Comparison of ENCODE assay signal across 8 cellular contexts in the genomic region with DNA sequence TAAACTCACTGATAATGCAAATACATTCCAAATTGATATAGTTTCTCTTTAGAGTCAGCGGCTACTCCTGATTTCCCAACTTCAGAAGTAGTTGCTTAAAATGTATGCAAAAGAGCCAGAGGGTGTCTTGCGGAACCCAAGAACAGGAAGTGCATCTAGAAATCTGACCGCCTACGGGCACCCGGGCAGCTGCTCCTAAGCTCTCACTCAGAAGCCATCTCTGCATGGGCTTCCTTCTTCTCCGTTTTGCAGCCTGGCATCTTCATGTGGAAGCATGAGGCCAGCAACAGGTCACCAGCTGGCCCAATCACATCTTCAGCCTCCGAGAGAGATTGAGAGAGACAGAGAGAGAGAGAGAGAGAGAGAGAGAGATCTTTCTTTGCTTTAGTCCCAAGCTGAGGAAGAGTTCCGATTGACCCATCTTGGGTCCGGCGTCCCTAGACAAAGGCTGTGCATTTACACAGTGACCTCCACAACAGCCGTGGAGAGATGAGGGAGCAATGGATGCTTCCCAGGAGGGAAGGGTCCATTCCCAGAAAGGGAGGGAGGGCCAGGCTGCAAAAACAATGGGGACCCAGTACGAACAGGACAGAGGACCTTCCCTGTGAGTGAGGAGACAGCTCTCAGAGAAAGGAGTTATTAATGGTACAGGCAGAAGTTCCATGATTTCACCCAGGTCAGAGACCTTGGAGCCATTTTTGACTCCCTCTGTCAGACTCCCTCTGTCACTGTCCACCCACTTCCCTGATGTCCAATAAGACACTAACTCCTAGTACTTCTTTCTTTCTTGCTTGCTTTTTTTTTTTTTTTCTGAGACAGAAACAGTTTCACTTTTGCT. TPM values are rescaled to one million over a fixed set of nuclear protein-coding genes. Genes with fewer than 3 reads are reported as not detected.
DNase-seq lines count a peak whose midpoint lies in the region; ATAC-seq and TF ChIP-seq lines count a peak whose summit lies in the region.

No MANE protein-coding gene starts in this region.

- peaks cover 6 to 28% of the 10 kb centered on the region in 2 donors for H3K27me3 Mint-ChIP-seq in CD8-positive, alpha-beta memory T cell
- H3K27me3 Mint-ChIP-seq in activated CD4-positive, alpha-beta T cell treated with anti-CD3 and anti-CD28 coated beads, Interleukin-2, amount 10 ng/mL, durations not matched to agents 24 days and 14 days: no peaks in the 10 kb centered on the region

- peak overlapping the region; percentile 16 for H3K4me3 ChIP-seq in CD8-positive, alpha-beta memory T cell (ENCODE audit: low read length)
- H3K4me3 ChIP-seq in mononuclear cell (ENCODE audit: low read length): peak overlapping the region; percentile 50

- H3K27ac ChIP-seq in CD8-positive, alpha-beta memory T cell (ENCODE audit: low read depth, low read length): peak overlapping the region; percentile 70

- H3K36me3 ChIP-seq in CD8-positive, alpha-beta memory T cell (ENCODE audit: insufficient read depth, low read length): no peaks in the 10 kb centered on the region

- ATAC-seq in GM19395 (IDR thresholded peaks at IDR 0.05; ENCODE audit: unreplicated experiment): peak; percentile 95
- peak; percentile 91 for ATAC-seq in HG03280 (IDR thresholded peaks at IDR 0.05; ENCODE audit: unreplicated experiment)
- ATAC-seq in SK-N-SH treated with all-trans-retinoic acid at 6 μM for 48 hours: no peak

- H3K9me3 Mint-ChIP-seq in CD8-positive, alpha-beta memory T cell: no peaks in the 10 kb centered on the region
- no peaks in the 10 kb centered on the region for H3K9me3 Mint-ChIP-seq in activated CD4-positive, alpha-beta T cell treated with anti-CD3 and anti-CD28 coated beads, Interleukin-2, amount 10 ng/mL, durations not matched to agents 24 days and 14 days

- no peaks in the 10 kb centered on the region for H3K4me1 ChIP-seq in CD8-positive, alpha-beta memory T cell (ENCODE audit: insufficient read depth, low read length)
- peaks cover 76% of the 10 kb centered on the region for H3K4me1 ChIP-seq in mononuclear cell (ENCODE audit: insufficient read depth, low read length)

- POLR2A ChIA-PET in CD8-positive, alpha-beta memory T cell (lab: Charles Lee): no interaction called here

- CTCF ChIA-PET in CD8-positive, alpha-beta memory T cell (lab: Charles Lee): interaction anchor here (1.1 to 1.6 kb wide), 2 partner anchors 18 to 28 kb away, joined by 3 to 4 read pairs; partner anchors contain the start of gene SLC30A1

- no peaks in the 10 kb centered on the region for H3K9me3 ChIP-seq in CD8-positive, alpha-beta memory T cell (ENCODE audit: low read length)
- H3K9me3 ChIP-seq in mononuclear cell (ENCODE audit: low read depth, low read length): no peaks in the 10 kb centered on the region

- H3K4me1 Mint-ChIP-seq in CD8-positive, alpha-beta memory T cell: peaks cover 8 to 18% (median 15%) of the 10 kb centered on the region in 3 donors
- peaks cover 20% of the 10 kb centered on the region for H3K4me1 Mint-ChIP-seq in activated CD4-positive, alpha-beta T cell treated with anti-CD3 and anti-CD28 coated beads, Interleukin-2, amount 10 ng/mL, durations not matched to agents 24 days and 14 days

- intact Hi-C loops in activated CD4-positive, alpha-beta T cell treated with anti-CD3 and anti-CD28 coated beads, Interleukin-2, amount 10 ng/mL, durations not matched to agents 24 days and 14 days (cut with micrococcal nuclease): loop anchor here (2.0 kb wide), 1 partner anchor 28 kb away; the partner anchor contains the start of gene SLC30A1

- peak overlapping the region in 6 of 7 donors; percentile 52 to 78 (median 64) for H3K4me3 Mint-ChIP-seq in CD8-positive, alpha-beta memory T cell
- peak overlapping the region; percentile 77 for H3K4me3 Mint-ChIP-seq in activated CD4-positive, alpha-beta T cell treated with anti-CD3 and anti-CD28 coated beads, Interleukin-2, amount 10 ng/mL, durations not matched to agents 24 days and 14 days

- H3K36me3 Mint-ChIP-seq in CD8-positive, alpha-beta memory T cell: no peaks in the 10 kb centered on the region
- no peaks in the 10 kb centered on the region for H3K36me3 Mint-ChIP-seq in activated CD4-positive, alpha-beta T cell treated with anti-CD3 and anti-CD28 coated beads, Interleukin-2, amount 10 ng/mL, durations not matched to agents 24 days and 14 days (ENCODE audit: low read depth)

- peak in 2 of 5 donors; percentile 6 to 23 for DNase-seq in CD8-positive, alpha-beta memory T cell
- DNase-seq in activated CD4-positive, alpha-beta T cell treated with anti-CD3 and anti-CD28 coated beads, Interleukin-2, amount 10 ng/mL, durations not matched to agents 24 days and 14 days: peak; percentile 75
- DNase-seq in cerebellar cortex (ENCODE audit: low spot score) (no peak), occipital lobe (lab: John Stamatoyannopoulos, UW) (no peak)

- peak overlapping the region in 5 of 8 donors; percentile 55 to 90 (median 71) for H3K27ac Mint-ChIP-seq in CD8-positive, alpha-beta memory T cell
- H3K27ac Mint-ChIP-seq in activated CD4-positive, alpha-beta T cell treated with anti-CD3 and anti-CD28 coated beads, Interleukin-2, amount 10 ng/mL, durations not matched to agents 24 days and 14 days: peak overlapping the region; percentile 88

- H3K27me3 ChIP-seq in CD8-positive, alpha-beta memory T cell (ENCODE audit: insufficient read depth, low read length, poor library complexity, severe bottlenecking): no peaks in the 10 kb centered on the region
- no peaks in the 10 kb centered on the region for H3K27me3 ChIP-seq in mononuclear cell (ENCODE audit: insufficient read depth, low read length)

TF ChIP-seq in SK-N-SH treated with all-trans-retinoic acid at 6 μM for 48 hours, 23 proteins besides CTCF, POLR2A, EP300 and RAD21:
- TF ChIP-seq PPARA (CRISPR knock-in tag; IDR thresholded peaks at IDR 0.05; ENCODE audit: borderline replicate concordance) (no peak), ESRRG (CRISPR knock-in tag; IDR thresholded peaks at IDR 0.05) (no peak), GLIS3 (CRISPR knock-in tag; IDR thresholded peaks at IDR 0.05) (no peak), ZNF70 (CRISPR knock-in tag; IDR thresholded peaks at IDR 0.05) (no peak)
- TF ChIP-seq, protein P1, sequence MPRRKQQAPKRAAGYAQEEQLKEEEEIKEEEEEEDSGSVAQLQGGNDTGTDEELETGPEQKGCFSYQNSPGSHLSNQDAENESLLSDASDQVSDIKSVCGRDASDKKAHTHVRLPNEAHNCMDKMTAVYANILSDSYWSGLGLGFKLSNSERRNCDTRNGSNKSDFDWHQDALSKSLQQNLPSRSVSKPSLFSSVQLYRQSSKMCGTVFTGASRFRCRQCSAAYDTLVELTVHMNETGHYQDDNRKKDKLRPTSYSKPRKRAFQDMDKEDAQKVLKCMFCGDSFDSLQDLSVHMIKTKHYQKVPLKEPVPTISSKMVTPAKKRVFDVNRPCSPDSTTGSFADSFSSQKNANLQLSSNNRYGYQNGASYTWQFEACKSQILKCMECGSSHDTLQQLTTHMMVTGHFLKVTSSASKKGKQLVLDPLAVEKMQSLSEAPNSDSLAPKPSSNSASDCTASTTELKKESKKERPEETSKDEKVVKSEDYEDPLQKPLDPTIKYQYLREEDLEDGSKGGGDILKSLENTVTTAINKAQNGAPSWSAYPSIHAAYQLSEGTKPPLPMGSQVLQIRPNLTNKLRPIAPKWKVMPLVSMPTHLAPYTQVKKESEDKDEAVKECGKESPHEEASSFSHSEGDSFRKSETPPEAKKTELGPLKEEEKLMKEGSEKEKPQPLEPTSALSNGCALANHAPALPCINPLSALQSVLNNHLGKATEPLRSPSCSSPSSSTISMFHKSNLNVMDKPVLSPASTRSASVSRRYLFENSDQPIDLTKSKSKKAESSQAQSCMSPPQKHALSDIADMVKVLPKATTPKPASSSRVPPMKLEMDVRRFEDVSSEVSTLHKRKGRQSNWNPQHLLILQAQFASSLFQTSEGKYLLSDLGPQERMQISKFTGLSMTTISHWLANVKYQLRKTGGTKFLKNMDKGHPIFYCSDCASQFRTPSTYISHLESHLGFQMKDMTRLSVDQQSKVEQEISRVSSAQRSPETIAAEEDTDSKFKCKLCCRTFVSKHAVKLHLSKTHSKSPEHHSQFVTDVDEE (CRISPR knock-in tag; IDR thresholded peaks at IDR 0.05): no peak

RNA-seq across cellular contexts. Expression of gene SLC30A1, which starts 28.2 kb away (rescaled TPM):
- 10 to 100 TPM; 16.5 to 17.1 TPM for total RNA-seq in CD8-positive, alpha-beta memory T cell
- polyA plus RNA-seq in CD8-positive, alpha-beta memory T cell: 3.4 TPM
- total RNA-seq in activated CD4-positive, alpha-beta T cell treated with anti-CD3 and anti-CD28 coated beads, Interleukin-2, amount 10 ng/mL, durations not matched to agents 24 days and 14 days: 8.5 and 9.0 TPM in 2 replicates
- total RNA-seq in mononuclear cell (30.9 TPM), occipital lobe (21.8 TPM)
